In genomic region chr22:37733625-37734401, GRCh38 we compare ENCODE assay signal across 14 cellular contexts.
"Had no signal": no experiment of that assay in that cellular context is flagged by ENCODE, and none has a peak within 500 bp of the region (broad histone marks: within the 10 kb centered on the region; RNA-seq: fewer than 3 reads in every experiment).

No MANE protein-coding gene starts in this region.

- H3K4me3 Mint-ChIP-seq: activated naive CD8-positive, alpha-beta T cell treated with anti-CD3 and anti-CD28 coated beads, Interleukin-2, amount 10 ng/mL, durations not matched to agents 7 days and 5 days; naive thymus-derived CD8-positive, alpha-beta T cell; stimulated activated naive CD8-positive, alpha-beta T cell treated with anti-CD3 and anti-CD28 coated beads, Interleukin-15, amount 100 ng/mL, for 72 hours had no signal

- H3K27ac ChIP-seq: cardiac muscle cell had no signal

- DNase-seq: activated CD4-positive, alpha-beta T cell treated with anti-CD3 and anti-CD28 coated beads, Interleukin-2, amount 50 U/mL, for 48 hours; activated naive CD8-positive, alpha-beta T cell treated with anti-CD3 and anti-CD28 coated beads, Interleukin-2, amount 10 ng/mL, durations not matched to agents 7 days and 5 days; amygdala; dorsolateral prefrontal cortex; foreskin melanocyte; glutamatergic neuron; hippocampal formation; naive thymus-derived CD8-positive, alpha-beta T cell; posterior cingulate gyrus; retina; stimulated activated naive CD8-positive, alpha-beta T cell treated with anti-CD3 and anti-CD28 coated beads, Interleukin-15, amount 100 ng/mL, for 72 hours had no signal

- H3K27ac Mint-ChIP-seq: activated naive CD8-positive, alpha-beta T cell treated with anti-CD3 and anti-CD28 coated beads, Interleukin-2, amount 10 ng/mL, durations not matched to agents 7 days and 5 days; stimulated activated naive CD8-positive, alpha-beta T cell treated with anti-CD3 and anti-CD28 coated beads, Interleukin-15, amount 100 ng/mL, for 72 hours had no signal

- FAIRE-seq: islet of Langerhans had no signal

- H3K27me3 ChIP-seq: cardiac muscle cell, dorsolateral prefrontal cortex had no signal

- ATAC-seq: left lobe of liver; naive thymus-derived CD8-positive, alpha-beta T cell had no signal

- H3K4me1 Mint-ChIP-seq: stimulated activated naive CD8-positive, alpha-beta T cell treated with anti-CD3 and anti-CD28 coated beads, Interleukin-15, amount 100 ng/mL, for 72 hours had no signal

- H3K27me3 Mint-ChIP-seq: activated naive CD8-positive, alpha-beta T cell treated with anti-CD3 and anti-CD28 coated beads, Interleukin-2, amount 10 ng/mL, durations not matched to agents 7 days and 5 days; stimulated activated naive CD8-positive, alpha-beta T cell treated with anti-CD3 and anti-CD28 coated beads, Interleukin-15, amount 100 ng/mL, for 72 hours had no signal

- H3K36me3 ChIP-seq: cardiac muscle cell had no signal

- H3K9me3 Mint-ChIP-seq: naive thymus-derived CD8-positive, alpha-beta T cell; stimulated activated naive CD8-positive, alpha-beta T cell treated with anti-CD3 and anti-CD28 coated beads, Interleukin-15, amount 100 ng/mL, for 72 hours had no signal

- H3K36me3 Mint-ChIP-seq: naive thymus-derived CD8-positive, alpha-beta T cell had no signal

- H3K4me3 ChIP-seq: cardiac muscle cell, dorsolateral prefrontal cortex had no signal
